8 cellular contexts compared by ENCODE assay signal in the genomic region with DNA sequence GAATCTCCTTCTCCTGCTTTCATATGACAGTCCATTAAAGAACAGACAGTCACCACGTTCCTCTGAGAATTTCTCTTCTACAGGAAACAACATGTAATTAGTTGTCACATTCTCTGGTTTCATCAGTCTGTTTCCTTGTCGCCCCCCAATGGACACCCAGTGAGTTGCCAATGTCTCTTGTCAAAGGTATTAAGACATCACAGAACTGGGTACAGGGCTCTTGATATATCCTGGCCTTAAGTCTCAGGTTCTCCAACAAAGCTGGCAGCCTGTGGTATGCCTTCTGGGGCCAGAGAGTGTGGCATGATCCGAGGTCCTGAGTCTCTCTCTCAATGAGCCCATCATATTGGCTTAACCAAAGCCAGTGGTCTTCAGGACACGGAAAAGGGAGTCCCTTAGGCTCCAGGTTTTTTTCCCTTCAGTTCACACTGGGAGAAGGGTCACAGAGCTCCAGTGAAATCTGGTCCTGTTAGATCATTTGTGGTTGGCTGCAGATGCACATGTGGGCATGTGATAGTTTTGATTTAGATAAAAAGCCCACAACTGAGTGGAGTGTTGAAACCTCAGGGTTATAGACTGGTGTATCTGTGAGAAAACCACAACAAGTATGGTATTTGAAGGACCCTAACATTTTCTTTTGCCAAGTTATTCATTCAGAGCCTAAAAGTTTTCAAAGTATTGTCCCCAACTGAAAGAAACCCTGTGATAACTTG. TPM values are rescaled to one million over a fixed set of nuclear protein-coding genes. Genes with fewer than 3 reads are reported as not detected.
DNase-seq lines count a peak whose midpoint lies in the region; ATAC-seq, FAIRE-seq and TF ChIP-seq lines count a peak whose summit lies in the region.

No MANE protein-coding gene starts in this region.

- CTCF ChIA-PET in endothelial cell of umbilical vein (lab: Charles Lee), result interaction anchor here (1.0 kb wide), 1 partner anchor 11 kb away, joined by 3 read pairs; no protein-coding TSS in a partner anchor

- no peaks in the 10 kb centered on the region for H3K9me1 ChIP-seq in endothelial cell of umbilical vein (replicated peaks; ENCODE audit: control insufficient read depth, extremely low read depth, insufficient read depth, low read length)

- 0 out of 2 replicates have a peak, but pooled peaks cover under 1% of the 10 kb centered on the region for H3K9me3 ChIP-seq in BLaER1
- H3K9me3 ChIP-seq in endothelial cell of umbilical vein (replicated peaks; ENCODE audit: control insufficient read depth, insufficient read depth, low read length), result no peaks in the 10 kb centered on the region

- H3K27ac ChIP-seq in BLaER1 (0 out of 2 replicates have a peak overlapping the region, but pooled peaks have one; percentile 44), endothelial cell of umbilical vein (ENCODE audit: insufficient read depth, low read depth, low read length) (no peak overlapping the region)

- no peak overlapping the region for H2AFZ ChIP-seq in endothelial cell of umbilical vein (ENCODE audit: low read depth, low read length)

- peaks cover 17% of the 10 kb centered on the region for H3K4me1 ChIP-seq in BLaER1
- no peaks in the 10 kb centered on the region for H3K4me1 ChIP-seq in endothelial cell of umbilical vein (ENCODE audit: control insufficient read depth, extremely low read depth, insufficient read depth, low read length)

- peak; percentile 85 for ATAC-seq in GM18907 (IDR thresholded peaks at IDR 0.05; ENCODE audit: unreplicated experiment)
- peak; percentile 81 for ATAC-seq in HG03378 (IDR thresholded peaks at IDR 0.05; ENCODE audit: unreplicated experiment)

- H3K9ac ChIP-seq in BLaER1 (no peak overlapping the region), endothelial cell of umbilical vein (replicated peaks; ENCODE audit: extremely low read depth, insufficient read depth, low read length) (no peak overlapping the region)

- no peaks in the 10 kb centered on the region for H3K27me3 Mint-ChIP-seq in nephron progenitor cell (ENCODE audit: low read depth, poor library complexity)

- H3K36me3 Mint-ChIP-seq in nephron progenitor cell (ENCODE audit: low read depth), result no peaks in the 10 kb centered on the region

- no peaks in the 10 kb centered on the region for H3K79me2 ChIP-seq in endothelial cell of umbilical vein (ENCODE audit: control insufficient read depth, insufficient read depth, low read length)

- no peak for TF ChIP-seq POLR2A in endothelial cell of umbilical vein (IDR thresholded peaks at IDR 0.05; ENCODE audit: low read depth, low read length)

- dilution Hi-C loops in endothelial cell of umbilical vein (cut with MboI; ENCODE audit: extremely low pct_ligation_motif_present, low sequenced_read_pairs), result no loop called here

- H3K36me3 ChIP-seq in BLaER1 (no peaks in the 10 kb centered on the region), endothelial cell of umbilical vein (ENCODE audit: control insufficient read depth in 2 of 2, extremely low read depth in 1 of 2, insufficient read depth in 2 of 2, low read length in 2 of 2) (no peaks in the 10 kb centered on the region)

- POLR2A ChIA-PET in endothelial cell of umbilical vein (lab: Charles Lee), result no interaction called here

- TF ChIP-seq CTCF in endothelial cell of umbilical vein (IDR thresholded peaks at IDR 0.05; ENCODE audit: extremely low read depth in 1 of 2, insufficient read depth in 1 of 2, low read depth in 1 of 2, low read length in 2 of 2), result peak in 1 of 2 donors; percentile 15
- TF ChIP-seq CTCF in nephron progenitor cell (IDR thresholded peaks at IDR 0.05), result peak; percentile 40

- H4K20me1 ChIP-seq in BLaER1 (no peaks in the 10 kb centered on the region), endothelial cell of umbilical vein (replicated peaks; ENCODE audit: control insufficient read depth, extremely low read depth, insufficient read depth, low read length) (no peaks in the 10 kb centered on the region)

- FAIRE-seq in endothelial cell of umbilical vein (lab: Jason Lieb, UNC), result no peak

- intact Hi-C loops in endothelial cell of umbilical vein (cut with micrococcal nuclease), result no loop called here

- no peak overlapping the region for H3K4me3 ChIP-seq in BLaER1
- no peak overlapping the region for H3K4me3 ChIP-seq in endothelial cell of umbilical vein (replicated peaks in 1 of 3; ENCODE audit: insufficient read depth in 1 of 3, low read depth in 1 of 3, low read length in 3 of 3)

- H3K27me3 ChIP-seq in BLaER1, result no peaks in the 10 kb centered on the region
- no peaks in the 10 kb centered on the region for H3K27me3 ChIP-seq in endothelial cell of umbilical vein (ENCODE audit: control insufficient read depth in 2 of 2, insufficient read depth in 2 of 2, low read length in 2 of 2)

- no peaks in the 10 kb centered on the region for H3K9me3 Mint-ChIP-seq in nephron progenitor cell

- DNase-seq in RKO (ENCODE audit: low spot score) (peak; percentile 71), endothelial cell of umbilical vein (ENCODE audit: low read depth, low spot score) (peak; percentile 4), nephron progenitor cell (peak; percentile 20), NCI-H1436 treated with DMSO at 0.1 percent for 48 hours (lab: John Stamatoyannopoulos, UW) (no peak), NCI-H2227 treated with DMSO at 0.1 percent for 48 hours (lab: John Stamatoyannopoulos, UW) (no peak)

- H3K27ac Mint-ChIP-seq in nephron progenitor cell, result no peak overlapping the region

- H3K4me3 Mint-ChIP-seq in nephron progenitor cell, result no peak overlapping the region

- H3K4me2 ChIP-seq in BLaER1 (peak overlapping the region; percentile 54), endothelial cell of umbilical vein (ENCODE audit: insufficient read depth, low read length) (no peak overlapping the region)

- no TSS peak for BruUV-seq in endothelial cell of umbilical vein (replicated peaks; lab: Mats Ljungman, UMichigan)

- peaks cover 21% of the 10 kb centered on the region for H3K4me1 Mint-ChIP-seq in nephron progenitor cell

TF ChIP-seq in endothelial cell of umbilical vein, 7 proteins besides CTCF, POLR2A, EP300 and RAD21:
- TF ChIP-seq POLR2AphosphoS5 (IDR thresholded peaks at IDR 0.05; ENCODE audit: insufficient read depth, low read depth, low read length) (no peak), JUN (IDR thresholded peaks at IDR 0.05; ENCODE audit: borderline replicate concordance, insufficient read depth, insufficient read length, low read depth) (no peak), MAX (IDR thresholded peaks at IDR 0.05; ENCODE audit: insufficient read depth, insufficient read length) (no peak), MYC (IDR thresholded peaks at IDR 0.05; ENCODE audit: low read depth, low read length) (no peak), GATA2 (IDR thresholded peaks at IDR 0.05; ENCODE audit: insufficient read depth, insufficient read length, low read depth, low read length) (no peak), FOS (IDR thresholded peaks at IDR 0.05; ENCODE audit: borderline replicate concordance, insufficient read depth, low read length) (no peak), EZH2 (IDR thresholded peaks at IDR 0.05; ENCODE audit: borderline replicate concordance, low read depth, low read length, severe bottlenecking) (no peak)

RNA-seq across cellular contexts. Expression of gene PRLR, which starts 46.9 kb away (rescaled TPM):
- not detected in 2 replicates for total RNA-seq in endothelial cell of umbilical vein
- not detected in 2 replicates for polyA plus RNA-seq in endothelial cell of umbilical vein
- polyA plus RNA-seq in endothelial cell of umbilical vein (2011; cell fraction: cytosol; rRNA removed), result not detected in 2 replicates
- polyA plus RNA-seq in endothelial cell of umbilical vein (2011; cell fraction: nucleus; rRNA removed), result not detected in 2 replicates
- polyA plus RNA-seq in endothelial cell of umbilical vein (2012), result not detected in 2 replicates
- polyA minus RNA-seq in endothelial cell of umbilical vein, result not detected in 2 replicates
- not detected for polyA minus RNA-seq in endothelial cell of umbilical vein (2011; cell fraction: cytosol; rRNA and poly(A)+ RNA removed)
- polyA minus RNA-seq in endothelial cell of umbilical vein (2011; cell fraction: nucleus; rRNA and poly(A)+ RNA removed), result not detected in 2 replicates

Comparison
In these comparisons a context has a peak if more than half of its experiments do, and no peak if none do; other contexts are left out.
1. DNase-seq: peak in RKO (single experiment), endothelial cell of umbilical vein (single experiment) and nephron progenitor cell (single experiment); none in NCI-H1436 treated with DMSO at 0.1 percent for 48 hours (single experiment) and NCI-H2227 treated with DMSO at 0.1 percent for 48 hours (single experiment).